Comparison of ENCODE assay signal across 10 cellular contexts in genomic region chr5:135140805-135141204, GRCh38.
A peak's percentile ranks its signal among the peaks of the same experiment; 100 is the strongest.
DNase-seq lines count a peak whose midpoint lies in the region; ATAC-seq and TF ChIP-seq lines count a peak whose summit lies in the region.
"Had no signal": no experiment of that assay in that cellular context is flagged by ENCODE, and none has a peak within 500 bp of the region (broad histone marks: within the 10 kb centered on the region; RNA-seq: fewer than 3 reads in every experiment).

No MANE protein-coding gene starts in this region.

- peak overlapping the region; percentile 86 for H3K27ac Mint-ChIP-seq in Calu3 (ENCODE audit: unreplicated experiment)

- H3K9me3 ChIP-seq in osteoblast (ENCODE audit: low read depth, low read length) (no peaks in the 10 kb centered on the region), SJCRH30 (replicated peaks) (0 out of 2 replicates have a peak, but pooled peaks cover 4% of the 10 kb centered on the region)

- ATAC-seq in HG03025 (IDR thresholded peaks at IDR 0.05; ENCODE audit: low FRiP score, unreplicated experiment): no peak

- no peaks in the 10 kb centered on the region for H3K9me3 Mint-ChIP-seq in Calu3 (ENCODE audit: low read depth, unreplicated experiment)

- H2AFZ ChIP-seq in osteoblast (ENCODE audit: low read length): peak overlapping the region; percentile 93

- intact Hi-C loops in Calu3 (cut with micrococcal nuclease; ENCODE audit: unreplicated experiment): no loop called here

- no peak overlapping the region for H3K4me3 ChIP-seq in epithelial cell of esophagus (ENCODE audit: low read length)
- peak overlapping the region; percentile 34 for H3K4me3 ChIP-seq in osteoblast (ENCODE audit: insufficient read depth, low read length)
- H3K4me3 ChIP-seq in SJCRH30: no peak overlapping the region

- H3K27me3 ChIP-seq in osteoblast (ENCODE audit: insufficient read depth, low read length) (no peaks in the 10 kb centered on the region), SJCRH30 (no peaks in the 10 kb centered on the region)

- no peaks in the 10 kb centered on the region for H3K79me2 ChIP-seq in osteoblast (ENCODE audit: insufficient read depth, low read length)

- DNase-seq in Calu3 (peak; percentile 38), NCI-H460 (ENCODE audit: extremely low read depth, low read depth) (peak; percentile 86), epithelial cell of esophagus (ENCODE audit: low read depth) (peak; percentile 100), osteoblast (ENCODE audit: insufficient read length, low spot score, missing footprints) (peak; percentile 95), SJCRH30 (no peak), NCI-H446 treated with DMSO at 0.1 percent for 48 hours (lab: John Stamatoyannopoulos, UW) (no peak), putamen (ENCODE audit: low spot score) (no peak)
- DNase-seq: activated CD4-positive, alpha-beta T cell treated with anti-CD3 and anti-CD28 coated beads for 1 hour; NCI-H1436 treated with DMSO at 0.1 percent for 48 hours had no signal

- TF ChIP-seq CTCF in Calu3 (IDR thresholded peaks at IDR 0.05; ENCODE audit: unreplicated experiment) (no peak), epithelial cell of esophagus (IDR thresholded peaks at IDR 0.05; ENCODE audit: insufficient read depth, low read depth, low read length, missing control alignments) (no peak), osteoblast (IDR thresholded peaks at IDR 0.05; ENCODE audit: extremely low read depth, low read depth, low read length) (no peak)

- H3K36me3 Mint-ChIP-seq in Calu3 (ENCODE audit: insufficient read depth, unreplicated experiment): peaks cover 17% of the 10 kb centered on the region

- no peaks in the 10 kb centered on the region for H3K36me3 ChIP-seq in osteoblast (ENCODE audit: insufficient read depth, low read length)
- no peaks in the 10 kb centered on the region for H3K36me3 ChIP-seq in SJCRH30

- H3K27ac ChIP-seq in osteoblast (ENCODE audit: low read depth, low read length) (peak overlapping the region; percentile 90), SJCRH30 (no peak overlapping the region)

- no peaks in the 10 kb centered on the region for H4K20me1 ChIP-seq in osteoblast (ENCODE audit: insufficient read depth, low read length)

- no peak overlapping the region for H3K4me3 Mint-ChIP-seq in Calu3 (ENCODE audit: low read depth, unreplicated experiment)

- BruUV-seq in Calu3 (replicated peaks; lab: Mats Ljungman, UMichigan): no TSS peak

- H3K4me1 ChIP-seq in osteoblast (ENCODE audit: insufficient read depth, low read length) (peaks cover 30% of the 10 kb centered on the region), SJCRH30 (peaks cover 7% of the 10 kb centered on the region)

- CTCF ChIA-PET in Calu3 (lab: Charles Lee): interaction anchor here (0.7 to 0.9 kb wide), 2 partner anchors 29 to 291 kb away, joined by 3 read pairs; no protein-coding TSS in a partner anchor

- peaks cover 43% of the 10 kb centered on the region for H3K4me1 Mint-ChIP-seq in Calu3 (ENCODE audit: low read depth, unreplicated experiment)

- peak overlapping the region; percentile 66 for H3K4me2 ChIP-seq in osteoblast (ENCODE audit: insufficient read depth, low read length)

- H3K27me3 Mint-ChIP-seq in Calu3 (ENCODE audit: unreplicated experiment): no peaks in the 10 kb centered on the region

Comparison
In these comparisons a context has a peak if more than half of its experiments do, and no peak if none do; other contexts are left out.
1. DNase-seq: peak in Calu3 (single experiment), NCI-H460 (single experiment), epithelial cell of esophagus (single experiment) and osteoblast (single experiment); none in SJCRH30 (0 of 2), NCI-H446 treated with DMSO at 0.1 percent for 48 hours (single experiment) and putamen (single experiment).